Comparison of ENCODE assay signal across 10 cellular contexts in the genomic region with DNA sequence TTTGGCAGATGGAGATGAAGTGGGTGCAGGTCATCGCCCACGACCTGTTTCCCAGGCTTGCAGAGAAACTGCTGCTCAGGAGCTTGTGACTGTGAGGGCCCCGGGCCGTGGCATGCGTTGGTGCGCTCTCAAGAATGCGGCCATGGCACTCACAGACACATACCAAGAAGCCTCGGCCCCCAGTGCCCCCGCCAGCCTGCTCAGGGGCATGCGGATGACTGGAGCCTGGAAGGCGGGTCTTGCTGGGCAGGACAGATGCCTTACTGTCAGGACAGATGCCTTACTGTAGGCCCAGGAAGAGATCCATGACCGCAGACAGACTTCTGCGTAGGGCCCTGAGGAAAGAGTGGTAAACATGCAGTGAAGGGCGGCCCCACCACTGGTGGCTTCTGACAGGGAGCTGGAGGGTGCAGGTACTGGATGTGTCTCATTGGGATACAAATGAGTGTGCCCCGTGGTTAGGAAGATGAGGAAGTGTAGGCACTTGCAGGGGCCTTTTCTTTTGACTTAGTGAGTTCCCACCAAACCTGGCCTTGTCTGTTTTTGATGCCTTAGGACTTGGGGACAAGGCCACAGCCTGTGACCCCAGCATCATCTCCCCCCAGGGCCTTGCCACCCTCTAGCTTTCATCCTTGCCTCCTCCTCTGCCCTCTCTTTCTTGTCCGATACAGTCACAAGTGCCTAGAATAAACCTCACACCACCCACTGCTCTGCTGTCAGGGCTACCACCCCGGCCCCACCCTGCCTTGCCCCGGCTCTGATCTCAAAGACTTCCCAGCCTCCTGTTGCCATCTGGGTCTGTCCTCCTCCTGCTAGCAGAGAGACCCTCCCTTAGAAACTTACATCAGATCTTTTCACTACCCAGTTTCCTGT.
DNase-seq lines count a peak whose midpoint lies in the region; ATAC-seq, FAIRE-seq and TF ChIP-seq lines count a peak whose summit lies in the region.
"Had no signal": no experiment of that assay in that cellular context is flagged by ENCODE, and none has a peak within 500 bp of the region (broad histone marks: within the 10 kb centered on the region; RNA-seq: fewer than 3 reads in every experiment).

No MANE protein-coding gene starts in this region.

- intact Hi-C loops in activated CD4-positive, alpha-beta memory T cell treated with anti-CD3 and anti-CD28 coated beads for 36 hours (cut with micrococcal nuclease): loop anchor here (10.0 kb wide), 1 partner anchor 179 kb away; no protein-coding TSS in a partner anchor

- no peaks in the 10 kb centered on the region for H3K27me3 Mint-ChIP-seq in activated CD4-positive, alpha-beta memory T cell treated with anti-CD3 and anti-CD28 coated beads for 36 hours
- no peaks in the 10 kb centered on the region for H3K27me3 Mint-ChIP-seq in activated CD4-positive, alpha-beta memory T cell treated with anti-CD3 and anti-CD28 coated beads, Interleukin-2, amount 10 ng/mL, durations not matched to agents 7 days and 5 days
- H3K27me3 Mint-ChIP-seq in activated naive CD8-positive, alpha-beta T cell: no peaks in the 10 kb centered on the region
- H3K27me3 Mint-ChIP-seq in memory B cell: no peaks in the 10 kb centered on the region
- no peaks in the 10 kb centered on the region for H3K27me3 Mint-ChIP-seq in stimulated activated naive CD8-positive, alpha-beta T cell treated with anti-CD3 and anti-CD28 coated beads, Interleukin-15, Interleukin-2, amounts not matched to agents 100 ng/mL and 50 ng/mL, for 24 hours

- DNase-seq in activated CD4-positive, alpha-beta memory T cell treated with anti-CD3 and anti-CD28 coated beads for 36 hours: peak; percentile 33
- DNase-seq in activated CD4-positive, alpha-beta memory T cell treated with anti-CD3 and anti-CD28 coated beads, Interleukin-2, amount 10 ng/mL, durations not matched to agents 7 days and 5 days: no peak
- DNase-seq in memory B cell (ENCODE audit: low spot score in 2 of 2): no peak
- DNase-seq in D721Med (ENCODE audit: insufficient read length, low spot score): no peak
- no peak for DNase-seq in cortex of kidney (lab: John Stamatoyannopoulos, UW)
- no peak for DNase-seq in NCI-H69 (lab: John Stamatoyannopoulos, UW)
- DNase-seq: NCI-H524 treated with DMSO at 0.1 percent for 48 hours; stimulated activated naive CD4-positive, alpha-beta T cell treated with Interleukin-2 at 50 U/mL for 16 hours had no signal

- ATAC-seq in memory B cell (ENCODE audit: low read depth): no peak

- H3K36me3 Mint-ChIP-seq in activated CD4-positive, alpha-beta memory T cell treated with anti-CD3 and anti-CD28 coated beads for 36 hours: no peaks in the 10 kb centered on the region
- H3K36me3 Mint-ChIP-seq in activated CD4-positive, alpha-beta memory T cell treated with anti-CD3 and anti-CD28 coated beads, Interleukin-2, amount 10 ng/mL, durations not matched to agents 7 days and 5 days (ENCODE audit: low read depth): no peaks in the 10 kb centered on the region
- H3K36me3 Mint-ChIP-seq in activated naive CD8-positive, alpha-beta T cell: no peaks in the 10 kb centered on the region
- peaks cover 2% of the 10 kb centered on the region for H3K36me3 Mint-ChIP-seq in memory B cell
- no peaks in the 10 kb centered on the region for H3K36me3 Mint-ChIP-seq in stimulated activated naive CD8-positive, alpha-beta T cell treated with anti-CD3 and anti-CD28 coated beads, Interleukin-15, Interleukin-2, amounts not matched to agents 100 ng/mL and 50 ng/mL, for 24 hours (ENCODE audit: low read depth)

- POLR2A ChIA-PET in activated CD4-positive, alpha-beta memory T cell treated with anti-CD3 and anti-CD28 coated beads for 36 hours (lab: Charles Lee): no interaction called here
- POLR2A ChIA-PET in activated CD4-positive, alpha-beta memory T cell treated with anti-CD3 and anti-CD28 coated beads, Interleukin-2, amount 10 ng/mL, durations not matched to agents 7 days and 5 days (lab: Charles Lee): no interaction called here

- H3K9me3 Mint-ChIP-seq in activated CD4-positive, alpha-beta memory T cell treated with anti-CD3 and anti-CD28 coated beads for 36 hours: no peaks in the 10 kb centered on the region
- H3K9me3 Mint-ChIP-seq in activated CD4-positive, alpha-beta memory T cell treated with anti-CD3 and anti-CD28 coated beads, Interleukin-2, amount 10 ng/mL, durations not matched to agents 7 days and 5 days: no peaks in the 10 kb centered on the region
- H3K9me3 Mint-ChIP-seq in activated naive CD8-positive, alpha-beta T cell (ENCODE audit: low read depth): no peaks in the 10 kb centered on the region
- H3K9me3 Mint-ChIP-seq in memory B cell: no peaks in the 10 kb centered on the region
- H3K9me3 Mint-ChIP-seq in stimulated activated naive CD8-positive, alpha-beta T cell treated with anti-CD3 and anti-CD28 coated beads, Interleukin-15, Interleukin-2, amounts not matched to agents 100 ng/mL and 50 ng/mL, for 24 hours: no peaks in the 10 kb centered on the region

- CTCF ChIA-PET in activated CD4-positive, alpha-beta memory T cell treated with anti-CD3 and anti-CD28 coated beads for 36 hours (lab: Charles Lee): interaction anchor here (1.8 to 11.0 kb wide), 3 partner anchors 59 to 100 kb away, joined by 5 to 139 read pairs (median 13); no protein-coding TSS in a partner anchor
- CTCF ChIA-PET in activated CD4-positive, alpha-beta memory T cell treated with anti-CD3 and anti-CD28 coated beads, Interleukin-2, amount 10 ng/mL, durations not matched to agents 7 days and 5 days (lab: Charles Lee): no interaction called here

- FAIRE-seq in D721Med (lab: Jason Lieb, UNC): no peak

- H3K4me3 Mint-ChIP-seq in activated CD4-positive, alpha-beta memory T cell treated with anti-CD3 and anti-CD28 coated beads for 36 hours: no peak overlapping the region
- no peak overlapping the region for H3K4me3 Mint-ChIP-seq in activated CD4-positive, alpha-beta memory T cell treated with anti-CD3 and anti-CD28 coated beads, Interleukin-2, amount 10 ng/mL, durations not matched to agents 7 days and 5 days
- H3K4me3 Mint-ChIP-seq in activated naive CD8-positive, alpha-beta T cell: no peak overlapping the region
- H3K4me3 Mint-ChIP-seq in memory B cell: no peak overlapping the region
- no peak overlapping the region for H3K4me3 Mint-ChIP-seq in stimulated activated naive CD8-positive, alpha-beta T cell treated with anti-CD3 and anti-CD28 coated beads, Interleukin-15, Interleukin-2, amounts not matched to agents 100 ng/mL and 50 ng/mL, for 24 hours

- H3K4me1 Mint-ChIP-seq in activated CD4-positive, alpha-beta memory T cell treated with anti-CD3 and anti-CD28 coated beads for 36 hours (ENCODE audit: low read depth): peaks cover 36% of the 10 kb centered on the region
- peaks cover 41% of the 10 kb centered on the region for H3K4me1 Mint-ChIP-seq in activated CD4-positive, alpha-beta memory T cell treated with anti-CD3 and anti-CD28 coated beads, Interleukin-2, amount 10 ng/mL, durations not matched to agents 7 days and 5 days
- H3K4me1 Mint-ChIP-seq in activated naive CD8-positive, alpha-beta T cell (ENCODE audit: low read depth): peaks cover 54% of the 10 kb centered on the region
- H3K4me1 Mint-ChIP-seq in memory B cell: peaks cover 41% of the 10 kb centered on the region
- H3K4me1 Mint-ChIP-seq in stimulated activated naive CD8-positive, alpha-beta T cell treated with anti-CD3 and anti-CD28 coated beads, Interleukin-15, Interleukin-2, amounts not matched to agents 100 ng/mL and 50 ng/mL, for 24 hours (ENCODE audit: low read depth): peaks cover 69% of the 10 kb centered on the region

- H3K27ac Mint-ChIP-seq in activated CD4-positive, alpha-beta memory T cell treated with anti-CD3 and anti-CD28 coated beads for 36 hours: no peak overlapping the region
- H3K27ac Mint-ChIP-seq in activated CD4-positive, alpha-beta memory T cell treated with anti-CD3 and anti-CD28 coated beads, Interleukin-2, amount 10 ng/mL, durations not matched to agents 7 days and 5 days: no peak overlapping the region
- peak overlapping the region; percentile 13 for H3K27ac Mint-ChIP-seq in activated naive CD8-positive, alpha-beta T cell
- H3K27ac Mint-ChIP-seq in memory B cell: peak overlapping the region; percentile 28
- H3K27ac Mint-ChIP-seq in stimulated activated naive CD8-positive, alpha-beta T cell treated with anti-CD3 and anti-CD28 coated beads, Interleukin-15, Interleukin-2, amounts not matched to agents 100 ng/mL and 50 ng/mL, for 24 hours: peak overlapping the region; percentile 64

- TF ChIP-seq CTCF in D721Med (IDR thresholded peaks at IDR 0.05; ENCODE audit: insufficient read depth, missing control alignments): no peak

Comparison
In these comparisons a context has a peak if more than half of its experiments do, and no peak if none do; other contexts are left out.
1. H3K27ac Mint-ChIP-seq: peak in activated naive CD8-positive, alpha-beta T cell (single experiment), memory B cell (single experiment) and stimulated activated naive CD8-positive, alpha-beta T cell treated with anti-CD3 and anti-CD28 coated beads, Interleukin-15, Interleukin-2, amounts not matched to agents 100 ng/mL and 50 ng/mL, for 24 hours (single experiment); none in activated CD4-positive, alpha-beta memory T cell treated with anti-CD3 and anti-CD28 coated beads for 36 hours (single experiment) and activated CD4-positive, alpha-beta memory T cell treated with anti-CD3 and anti-CD28 coated beads, Interleukin-2, amount 10 ng/mL, durations not matched to agents 7 days and 5 days (single experiment).